In the genomic region with DNA sequence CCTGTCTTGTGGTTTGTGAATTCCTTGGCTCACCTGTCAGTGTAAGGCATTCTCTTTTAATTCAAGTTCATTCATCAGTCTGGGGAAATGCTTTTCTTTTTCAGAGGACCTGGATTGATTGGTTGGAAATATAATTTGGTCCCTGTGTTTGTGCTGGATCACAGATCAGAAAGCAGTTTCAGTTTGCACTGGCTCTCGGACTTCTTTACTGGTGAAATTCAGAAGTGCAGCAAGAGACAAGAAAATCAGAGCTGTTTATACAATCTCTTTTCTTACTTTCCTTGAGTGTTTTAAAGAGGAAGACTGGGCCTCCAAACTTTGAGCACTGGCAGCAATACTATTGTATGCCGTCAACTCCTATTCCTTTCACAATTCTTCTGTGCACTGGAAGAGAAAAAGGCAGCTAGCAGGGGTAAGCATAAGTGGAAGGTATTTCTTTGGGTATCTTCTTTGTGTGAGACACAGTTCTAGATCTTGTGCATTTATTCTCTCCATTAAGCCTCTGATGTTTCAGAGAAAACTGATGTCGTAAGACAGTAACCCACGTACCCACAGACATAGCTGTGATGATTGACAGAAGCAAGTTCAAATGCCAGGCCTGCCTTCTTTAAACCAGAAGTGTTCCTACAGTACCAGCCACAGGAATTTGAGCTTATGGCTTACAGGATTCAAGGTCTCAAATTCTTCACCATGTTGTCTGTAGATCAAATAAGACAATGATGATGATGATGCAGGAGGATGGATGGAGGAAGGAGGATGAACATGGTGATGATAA, we compare ENCODE assay signal across 17 cellular contexts.
A peak's percentile ranks its signal among the peaks of the same experiment; 100 is the strongest.
DNase-seq lines count a peak whose midpoint lies in the region; ATAC-seq and TF ChIP-seq lines count a peak whose summit lies in the region.
"Had no signal": no experiment of that assay in that cellular context is flagged by ENCODE, and none has a peak within 500 bp of the region (broad histone marks: within the 10 kb centered on the region; RNA-seq: fewer than 3 reads in every experiment).

No MANE protein-coding gene starts in this region.

- H3K79me2 ChIP-seq in GM23338 (replicated peaks; ENCODE audit: insufficient read depth) (no peaks in the 10 kb centered on the region), hepatocyte (no peaks in the 10 kb centered on the region)

- H3K27ac ChIP-seq in GM23338 (ENCODE audit: low read depth) (no peak overlapping the region), ascending aorta (peak overlapping the region; percentile 27 to 63), hepatocyte (no peak overlapping the region), skeletal muscle tissue (ENCODE audit: low read depth, low read length) (peak overlapping the region; percentile 42)

- DNase-seq in GM23338 (ENCODE audit: low spot score), result no peak
- DNase-seq in ascending aorta (ENCODE audit: low spot score in 2 of 2), result no peak
- no peak for DNase-seq in hepatocyte (ENCODE audit: low spot score)
- DNase-seq in AG08395 (ENCODE audit: low spot score), result no peak
- DNase-seq in left ventricle myocardium superior, result no peak
- no peak for DNase-seq in iPS-NIHi7 (ENCODE audit: extremely low spot score)
- DNase-seq: activated CD4-positive, alpha-beta T cell treated with anti-CD3 and anti-CD28 coated beads, Interleukin-2, amount 50 U/mL, for 4 hours; activated naive CD8-positive, alpha-beta T cell treated with anti-CD3 and anti-CD28 coated beads for 36 hours; activated T-cell treated with anti-CD3 and anti-CD28 coated beads, Interleukin-2, amount 50 U/mL, for 1 hour; NCI-H187 treated with DMSO at 0.1 percent for 48 hours; NCI-H524; OCI-M1; ovary; stimulated activated CD4-positive, alpha-beta T cell treated with anti-CD3 and anti-CD28 coated beads, Interleukin-12 subunit alpha, Interleukin-12 subunit beta, amount 100 ng/mL, for 4 hours; stomach had no signal

- no peaks in the 10 kb centered on the region for H3K4me1 ChIP-seq in GM23338 (ENCODE audit: insufficient read depth)
- H3K4me1 ChIP-seq in ascending aorta, result no peaks in the 10 kb centered on the region
- H3K4me1 ChIP-seq in hepatocyte (ENCODE audit: insufficient read depth), result peaks cover 6% of the 10 kb centered on the region
- no peaks in the 10 kb centered on the region for H3K4me1 ChIP-seq in skeletal muscle tissue (ENCODE audit: control insufficient read depth in 3 of 3, insufficient read depth in 3 of 3, low read length in 3 of 3)

- no peaks in the 10 kb centered on the region for H3K27me3 ChIP-seq in GM23338 (ENCODE audit: insufficient read depth)
- H3K27me3 ChIP-seq in ascending aorta, result no peaks in the 10 kb centered on the region
- no peaks in the 10 kb centered on the region for H3K27me3 ChIP-seq in hepatocyte
- no peaks in the 10 kb centered on the region for H3K27me3 ChIP-seq in skeletal muscle tissue (ENCODE audit: control insufficient read depth in 3 of 3, insufficient read depth in 3 of 3, low read length in 3 of 3)
- H3K27me3 ChIP-seq: ovary, stomach had no signal

- H4K20me1 ChIP-seq in GM23338 (replicated peaks; ENCODE audit: insufficient read depth) (no peaks in the 10 kb centered on the region), hepatocyte (ENCODE audit: insufficient read depth, poor library complexity, severe bottlenecking) (no peaks in the 10 kb centered on the region)

- intact Hi-C loops in ascending aorta (cut with DNase I), result loop anchor here (5.0 kb wide), 1 partner anchor 306 kb away; no protein-coding TSS in a partner anchor
- intact Hi-C loops in left ventricle myocardium superior (cut with micrococcal nuclease), result no loop called here

- TF ChIP-seq CTCF in GM23338 (conservative IDR thresholded peaks at IDR 0.05; ENCODE audit: low read depth in 2 of 2), result no peak
- TF ChIP-seq CTCF in ascending aorta (IDR thresholded peaks at IDR 0.05), result no peak
- TF ChIP-seq CTCF in hepatocyte (IDR thresholded peaks at IDR 0.05; ENCODE audit: poor library complexity), result no peak

- peak overlapping the region; percentile 20 to 55 (median 26) for H3K9ac ChIP-seq in skeletal muscle tissue (ENCODE audit: low read depth in 1 of 3, low read length in 3 of 3)

- no peaks in the 10 kb centered on the region; the same call in 1 of the 2 replicates for H3K9me2 ChIP-seq in GM23338 (ENCODE audit: insufficient read depth)
- H3K9me2 ChIP-seq in hepatocyte (replicated peaks; ENCODE audit: insufficient read depth), result no peaks in the 10 kb centered on the region

- no peaks in the 10 kb centered on the region for H3K9me3 Mint-ChIP-seq in GM23338
- H3K9me3 Mint-ChIP-seq: activated naive CD8-positive, alpha-beta T cell treated with anti-CD3 and anti-CD28 coated beads for 36 hours had no signal

- H3K36me3 Mint-ChIP-seq in GM23338 (ENCODE audit: low read depth), result no peaks in the 10 kb centered on the region
- H3K36me3 Mint-ChIP-seq: activated naive CD8-positive, alpha-beta T cell treated with anti-CD3 and anti-CD28 coated beads for 36 hours had no signal

- H3K4me3 ChIP-seq in GM23338, result no peak overlapping the region
- H3K4me3 ChIP-seq in ascending aorta, result peak overlapping the region; percentile 33 to 41
- H3K4me3 ChIP-seq in hepatocyte, result no peak overlapping the region
- H3K4me3 ChIP-seq in skeletal muscle tissue (ENCODE audit: low read length in 3 of 3), result no peak overlapping the region
- H3K4me3 ChIP-seq: ovary, stomach had no signal

- no peak overlapping the region for H3K4me2 ChIP-seq in GM23338
- peak overlapping the region; percentile 43 for H3K4me2 ChIP-seq in hepatocyte

- peaks cover 7% of the 10 kb centered on the region; the same call in 2 of the 3 replicates for H3K4me1 Mint-ChIP-seq in GM23338
- H3K4me1 Mint-ChIP-seq: activated naive CD8-positive, alpha-beta T cell treated with anti-CD3 and anti-CD28 coated beads for 36 hours had no signal

- WGBS in hepatocyte (ENCODE audit: low lambda C conversion rate, missing lambda C conversion rate), result 78% methylated on average over 4 of the region's 4 CpGs

- H3K9me3 ChIP-seq in ascending aorta, result no peaks in the 10 kb centered on the region
- no peaks in the 10 kb centered on the region for H3K9me3 ChIP-seq in hepatocyte (ENCODE audit: low read depth)
- H3K9me3 ChIP-seq in skeletal muscle tissue (ENCODE audit: control insufficient read depth in 3 of 3, low read length in 3 of 3), result no peaks in the 10 kb centered on the region
- H3K9me3 ChIP-seq: ovary, stomach had no signal

- no peak overlapping the region for H3K4me3 Mint-ChIP-seq in GM23338
- H3K4me3 Mint-ChIP-seq: activated naive CD8-positive, alpha-beta T cell treated with anti-CD3 and anti-CD28 coated beads for 36 hours had no signal

- peaks cover 2% of the 10 kb centered on the region for H3K27me3 Mint-ChIP-seq in GM23338 (ENCODE audit: insufficient read depth, low read depth, poor library complexity)
- H3K27me3 Mint-ChIP-seq: activated naive CD8-positive, alpha-beta T cell treated with anti-CD3 and anti-CD28 coated beads for 36 hours had no signal

- ATAC-seq in GM23338 (no peak), GM21717 (IDR thresholded peaks at IDR 0.05; ENCODE audit: unreplicated experiment) (no peak), left ventricle myocardium superior (no peak)

- H3F3A ChIP-seq in GM23338 (replicated peaks; ENCODE audit: low read depth), result no peaks in the 10 kb centered on the region

- no peak overlapping the region for H3K27ac Mint-ChIP-seq in GM23338
- H3K27ac Mint-ChIP-seq: activated naive CD8-positive, alpha-beta T cell treated with anti-CD3 and anti-CD28 coated beads for 36 hours had no signal

- peak overlapping the region; percentile 34; the same call in 1 of the 2 replicates for H2AFZ ChIP-seq in GM23338
- no peak overlapping the region for H2AFZ ChIP-seq in hepatocyte

- H3K36me3 ChIP-seq in GM23338 (ENCODE audit: insufficient read depth), result no peaks in the 10 kb centered on the region
- H3K36me3 ChIP-seq in ascending aorta, result no peaks in the 10 kb centered on the region
- no peaks in the 10 kb centered on the region for H3K36me3 ChIP-seq in hepatocyte (replicated peaks; ENCODE audit: insufficient read depth, low read depth)
- H3K36me3 ChIP-seq in skeletal muscle tissue (ENCODE audit: control insufficient read depth in 3 of 3, insufficient read depth in 3 of 3, low read length in 3 of 3), result no peaks in the 10 kb centered on the region
- H3K36me3 ChIP-seq: ovary, stomach had no signal

TF ChIP-seq in GM23338, 12 proteins besides CTCF, POLR2A, EP300 and RAD21 (continues in another document):
- no peak for TF ChIP-seq REST (IDR thresholded peaks at IDR 0.05; ENCODE audit: unreplicated experiment)
- no peak for TF ChIP-seq JUNB (IDR thresholded peaks at IDR 0.05; ENCODE audit: unreplicated experiment)
- TF ChIP-seq CREB1 (CRISPR knock-in tag; IDR thresholded peaks at IDR 0.05; ENCODE audit: low read depth), result no peak
- no peak for TF ChIP-seq ZNF114 (CRISPR knock-in tag; IDR thresholded peaks at IDR 0.05)

Comparison
In these comparisons a context has a peak if more than half of its experiments do, and no peak if none do; other contexts are left out.
1. H3K27ac ChIP-seq: peak in ascending aorta (2 of 2) and skeletal muscle tissue (single experiment); none in GM23338 (single experiment) and hepatocyte (single experiment).
2. H3K4me3 ChIP-seq: peak in ascending aorta (2 of 2); none in GM23338 (single experiment), hepatocyte (single experiment) and skeletal muscle tissue (0 of 3).